ENCODE assay signal across 2 cellular contexts in the genomic region with DNA sequence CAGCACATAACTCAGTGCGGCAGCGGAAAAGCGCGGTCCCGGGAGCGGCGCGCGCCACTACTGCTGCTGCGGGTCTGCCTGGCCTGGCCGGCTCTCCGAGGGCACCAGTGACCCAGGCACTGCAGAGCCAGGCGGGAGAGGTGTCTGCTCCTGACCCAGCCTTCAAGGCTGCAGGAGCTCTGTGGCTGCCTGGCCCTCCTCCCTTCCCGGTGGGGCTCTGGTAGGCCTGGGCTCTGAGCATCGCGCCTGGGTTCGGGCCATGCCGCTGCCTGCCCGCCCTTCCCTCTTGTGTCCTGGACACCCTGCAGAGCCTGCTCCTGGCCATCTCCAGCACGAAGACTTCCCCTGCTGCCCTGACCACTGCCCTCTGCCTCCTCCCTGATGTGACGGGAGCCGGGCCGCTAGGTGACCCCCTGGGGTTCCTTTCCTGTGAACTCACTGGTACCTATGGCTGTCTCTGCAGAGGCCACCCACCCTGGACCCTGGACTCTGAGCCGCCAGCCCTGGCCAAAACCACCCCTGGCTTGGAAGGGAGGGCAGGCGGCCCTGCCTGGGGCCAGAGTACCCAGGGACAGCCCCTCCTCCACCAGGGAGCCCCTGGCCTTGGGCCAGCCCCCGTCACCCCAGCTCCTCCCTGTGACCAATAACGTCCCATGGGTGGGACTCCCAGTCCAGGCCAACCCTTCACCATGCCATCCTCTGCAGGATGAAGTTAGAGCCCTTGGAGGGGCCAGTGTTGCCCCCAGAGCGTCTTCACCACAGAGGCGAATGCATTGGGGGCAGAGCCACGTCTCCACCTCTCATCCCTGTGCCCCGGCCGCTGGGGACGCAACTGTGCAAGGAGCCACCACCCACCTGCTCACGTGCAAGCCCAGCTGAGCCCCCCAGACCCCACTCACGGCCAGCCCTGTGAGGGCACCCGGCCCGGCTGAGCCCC.
A peak's percentile ranks its signal among the peaks of the same experiment; 100 is the strongest.
TF ChIP-seq lines count a peak whose summit lies in the region.

No MANE protein-coding gene starts in this region.

TF ChIP-seq in HEK293, 187 proteins besides CTCF, POLR2A, EP300 and RAD21 (continued from another document):
- TF ChIP-seq, protein P1, sequence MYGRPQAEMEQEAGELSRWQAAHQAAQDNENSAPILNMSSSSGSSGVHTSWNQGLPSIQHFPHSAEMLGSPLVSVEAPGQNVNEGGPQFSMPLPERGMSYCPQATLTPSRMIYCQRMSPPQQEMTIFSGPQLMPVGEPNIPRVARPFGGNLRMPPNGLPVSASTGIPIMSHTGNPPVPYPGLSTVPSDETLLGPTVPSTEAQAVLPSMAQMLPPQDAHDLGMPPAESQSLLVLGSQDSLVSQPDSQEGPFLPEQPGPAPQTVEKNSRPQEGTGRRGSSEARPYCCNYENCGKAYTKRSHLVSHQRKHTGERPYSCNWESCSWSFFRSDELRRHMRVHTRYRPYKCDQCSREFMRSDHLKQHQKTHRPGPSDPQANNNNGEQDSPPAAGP (tag by site-specific recombination; IDR thresholded peaks at IDR 0.05): 0 out of 2 replicates have a peak, but pooled peaks have one; percentile 41
- TF ChIP-seq, protein P2, sequence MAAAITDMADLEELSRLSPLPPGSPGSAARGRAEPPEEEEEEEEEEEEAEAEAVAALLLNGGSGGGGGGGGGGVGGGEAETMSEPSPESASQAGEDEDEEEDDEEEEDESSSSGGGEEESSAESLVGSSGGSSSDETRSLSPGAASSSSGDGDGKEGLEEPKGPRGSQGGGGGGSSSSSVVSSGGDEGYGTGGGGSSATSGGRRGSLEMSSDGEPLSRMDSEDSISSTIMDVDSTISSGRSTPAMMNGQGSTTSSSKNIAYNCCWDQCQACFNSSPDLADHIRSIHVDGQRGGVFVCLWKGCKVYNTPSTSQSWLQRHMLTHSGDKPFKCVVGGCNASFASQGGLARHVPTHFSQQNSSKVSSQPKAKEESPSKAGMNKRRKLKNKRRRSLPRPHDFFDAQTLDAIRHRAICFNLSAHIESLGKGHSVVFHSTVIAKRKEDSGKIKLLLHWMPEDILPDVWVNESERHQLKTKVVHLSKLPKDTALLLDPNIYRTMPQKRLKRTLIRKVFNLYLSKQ (tag by site-specific recombination; IDR thresholded peaks at IDR 0.05; ENCODE audit: borderline replicate concordance): no peak
- TF ChIP-seq ZNF600 (tag by site-specific recombination; IDR thresholded peaks at IDR 0.05) (peak; percentile 60), GLIS1 (tag by site-specific recombination; IDR thresholded peaks at IDR 0.05) (peak; percentile 43), ZNF571 (tag by site-specific recombination; IDR thresholded peaks at IDR 0.05) (no peak), KLF1 (tag by site-specific recombination; IDR thresholded peaks at IDR 0.05) (0 out of 2 replicates have a peak, but pooled peaks have one; percentile 13), ZNF341 (tag by site-specific recombination; IDR thresholded peaks at IDR 0.05; ENCODE audit: low read depth) (peak; percentile 62), BCL11A (tag by site-specific recombination; IDR thresholded peaks at IDR 0.05; ENCODE audit: low read depth) (no peak), ZNF175 (tag by site-specific recombination; IDR thresholded peaks at IDR 0.05) (no peak), GLIS2 (tag by site-specific recombination; IDR thresholded peaks at IDR 0.05) (peak; percentile 34; the same call in 1 of the 2 replicates), ZNF350 (tag by site-specific recombination; IDR thresholded peaks at IDR 0.05) (no peak)
- TF ChIP-seq, protein P3, sequence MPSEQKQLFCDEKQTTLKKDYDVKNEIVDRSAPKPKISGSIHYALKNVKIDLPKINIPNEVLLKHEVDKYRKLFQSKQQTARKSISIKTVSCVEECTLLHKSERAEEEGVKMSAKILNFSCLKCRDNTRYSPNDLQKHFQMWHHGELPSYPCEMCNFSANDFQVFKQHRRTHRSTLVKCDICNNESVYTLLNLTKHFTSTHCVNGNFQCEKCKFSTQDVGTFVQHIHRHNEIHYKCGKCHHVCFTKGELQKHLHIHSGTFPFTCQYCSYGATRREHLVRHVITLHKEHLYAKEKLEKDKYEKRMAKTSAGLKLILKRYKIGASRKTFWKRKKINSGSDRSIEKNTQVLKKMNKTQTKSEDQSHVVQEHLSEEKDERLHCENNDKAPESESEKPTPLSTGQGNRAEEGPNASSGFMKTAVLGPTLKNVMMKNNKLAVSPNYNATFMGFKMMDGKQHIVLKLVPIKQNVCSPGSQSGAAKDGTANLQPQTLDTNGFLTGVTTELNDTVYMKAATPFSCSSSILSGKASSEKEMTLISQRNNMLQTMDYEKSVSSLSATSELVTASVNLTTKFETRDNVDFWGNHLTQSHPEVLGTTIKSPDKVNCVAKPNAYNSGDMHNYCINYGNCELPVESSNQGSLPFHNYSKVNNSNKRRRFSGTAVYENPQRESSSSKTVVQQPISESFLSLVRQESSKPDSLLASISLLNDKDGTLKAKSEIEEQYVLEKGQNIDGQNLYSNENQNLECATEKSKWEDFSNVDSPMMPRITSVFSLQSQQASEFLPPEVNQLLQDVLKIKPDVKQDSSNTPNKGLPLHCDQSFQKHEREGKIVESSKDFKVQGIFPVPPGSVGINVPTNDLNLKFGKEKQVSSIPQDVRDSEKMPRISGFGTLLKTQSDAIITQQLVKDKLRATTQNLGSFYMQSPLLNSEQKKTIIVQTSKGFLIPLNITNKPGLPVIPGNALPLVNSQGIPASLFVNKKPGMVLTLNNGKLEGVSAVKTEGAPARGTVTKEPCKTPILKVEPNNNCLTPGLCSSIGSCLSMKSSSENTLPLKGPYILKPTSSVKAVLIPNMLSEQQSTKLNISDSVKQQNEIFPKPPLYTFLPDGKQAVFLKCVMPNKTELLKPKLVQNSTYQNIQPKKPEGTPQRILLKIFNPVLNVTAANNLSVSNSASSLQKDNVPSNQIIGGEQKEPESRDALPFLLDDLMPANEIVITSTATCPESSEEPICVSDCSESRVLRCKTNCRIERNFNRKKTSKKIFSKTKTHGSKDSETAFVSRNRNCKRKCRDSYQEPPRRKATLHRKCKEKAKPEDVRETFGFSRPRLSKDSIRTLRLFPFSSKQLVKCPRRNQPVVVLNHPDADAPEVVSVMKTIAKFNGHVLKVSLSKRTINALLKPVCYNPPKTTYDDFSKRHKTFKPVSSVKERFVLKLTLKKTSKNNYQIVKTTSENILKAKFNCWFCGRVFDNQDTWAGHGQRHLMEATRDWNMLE (tag by site-specific recombination; conservative IDR thresholded peaks at IDR 0.05; ENCODE audit: low read depth): no peak
- TF ChIP-seq, protein P4, sequence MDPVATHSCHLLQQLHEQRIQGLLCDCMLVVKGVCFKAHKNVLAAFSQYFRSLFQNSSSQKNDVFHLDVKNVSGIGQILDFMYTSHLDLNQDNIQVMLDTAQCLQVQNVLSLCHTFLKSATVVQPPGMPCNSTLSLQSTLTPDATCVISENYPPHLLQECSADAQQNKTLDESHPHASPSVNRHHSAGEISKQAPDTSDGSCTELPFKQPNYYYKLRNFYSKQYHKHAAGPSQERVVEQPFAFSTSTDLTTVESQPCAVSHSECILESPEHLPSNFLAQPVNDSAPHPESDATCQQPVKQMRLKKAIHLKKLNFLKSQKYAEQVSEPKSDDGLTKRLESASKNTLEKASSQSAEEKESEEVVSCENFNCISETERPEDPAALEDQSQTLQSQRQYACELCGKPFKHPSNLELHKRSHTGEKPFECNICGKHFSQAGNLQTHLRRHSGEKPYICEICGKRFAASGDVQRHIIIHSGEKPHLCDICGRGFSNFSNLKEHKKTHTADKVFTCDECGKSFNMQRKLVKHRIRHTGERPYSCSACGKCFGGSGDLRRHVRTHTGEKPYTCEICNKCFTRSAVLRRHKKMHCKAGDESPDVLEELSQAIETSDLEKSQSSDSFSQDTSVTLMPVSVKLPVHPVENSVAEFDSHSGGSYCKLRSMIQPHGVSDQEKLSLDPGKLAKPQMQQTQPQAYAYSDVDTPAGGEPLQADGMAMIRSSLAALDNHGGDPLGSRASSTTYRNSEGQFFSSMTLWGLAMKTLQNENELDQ (tag by site-specific recombination; IDR thresholded peaks at IDR 0.05; ENCODE audit: low read depth): no peak
TF ChIP-seq in HEK293: peak in this region for 8.

TF ChIP-seq in HepG2, 621 proteins besides CTCF, POLR2A, EP300 and RAD21 (continued from another document and continues in another):
- TF ChIP-seq, protein P5, sequence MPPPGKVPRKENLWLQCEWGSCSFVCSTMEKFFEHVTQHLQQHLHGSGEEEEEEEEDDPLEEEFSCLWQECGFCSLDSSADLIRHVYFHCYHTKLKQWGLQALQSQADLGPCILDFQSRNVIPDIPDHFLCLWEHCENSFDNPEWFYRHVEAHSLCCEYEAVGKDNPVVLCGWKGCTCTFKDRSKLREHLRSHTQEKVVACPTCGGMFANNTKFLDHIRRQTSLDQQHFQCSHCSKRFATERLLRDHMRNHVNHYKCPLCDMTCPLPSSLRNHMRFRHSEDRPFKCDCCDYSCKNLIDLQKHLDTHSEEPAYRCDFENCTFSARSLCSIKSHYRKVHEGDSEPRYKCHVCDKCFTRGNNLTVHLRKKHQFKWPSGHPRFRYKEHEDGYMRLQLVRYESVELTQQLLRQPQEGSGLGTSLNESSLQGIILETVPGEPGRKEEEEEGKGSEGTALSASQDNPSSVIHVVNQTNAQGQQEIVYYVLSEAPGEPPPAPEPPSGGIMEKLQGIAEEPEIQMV (CRISPR knock-in tag; IDR thresholded peaks at IDR 0.05; ENCODE audit: low read depth): peak; percentile 49; the same call in 1 of the 2 replicates
- TF ChIP-seq YEATS4 (CRISPR knock-in tag; IDR thresholded peaks at IDR 0.05; ENCODE audit: borderline replicate concordance) (peak; percentile 50; the same call in 1 of the 2 replicates), ZNF782 (CRISPR knock-in tag; IDR thresholded peaks at IDR 0.05; ENCODE audit: borderline replicate concordance) (peak; percentile 91; the same call in 1 of the 2 replicates), CHD4 (IDR thresholded peaks at IDR 0.05; ENCODE audit: borderline replicate concordance, low read length) (no peak), ZNF333 (CRISPR knock-in tag; IDR thresholded peaks at IDR 0.05; ENCODE audit: borderline replicate concordance) (peak; percentile 77; the same call in 1 of the 2 replicates), ZNF674 (CRISPR knock-in tag; IDR thresholded peaks at IDR 0.05; ENCODE audit: low read depth) (no peak), ZNF33A (CRISPR knock-in tag; IDR thresholded peaks at IDR 0.05; ENCODE audit: borderline replicate concordance) (no peak), TARDBP (CRISPR knock-in tag; IDR thresholded peaks at IDR 0.05) (peak; percentile 89), ZNF382 (CRISPR knock-in tag; IDR thresholded peaks at IDR 0.05; ENCODE audit: borderline replicate concordance) (no peak), ZFP36L1 (CRISPR knock-in tag; IDR thresholded peaks at IDR 0.05) (peak; percentile 96; the same call in 1 of the 2 replicates), MIXL1 (CRISPR knock-in tag; IDR thresholded peaks at IDR 0.05) (peak; percentile 52; the same call in 1 of the 2 replicates), NCOA5 (CRISPR knock-in tag; IDR thresholded peaks at IDR 0.05) (no peak), RBM22 (optimal IDR thresholded peaks at IDR 0.05; ENCODE audit: low read length) (no peak), BRD4 (CRISPR knock-in tag; IDR thresholded peaks at IDR 0.05) (peak; percentile 78), BRCA1 (CRISPR knock-in tag; IDR thresholded peaks at IDR 0.05) (no peak), SAP130 (CRISPR knock-in tag; IDR thresholded peaks at IDR 0.05; ENCODE audit: low read depth) (peak; percentile 82; the same call in 1 of the 2 replicates), ZNF205 (CRISPR knock-in tag; IDR thresholded peaks at IDR 0.05) (no peak; the same call in 1 of the 2 replicates), MAFF (IDR thresholded peaks at IDR 0.05; ENCODE audit: low read depth, low read length) (no peak), ZNF788 (CRISPR knock-in tag; IDR thresholded peaks at IDR 0.05; ENCODE audit: borderline replicate concordance) (peak; percentile 91; the same call in 1 of the 2 replicates), PCBP2 (optimal IDR thresholded peaks at IDR 0.05; ENCODE audit: low read depth, low read length, poor library complexity, severe bottlenecking) (no peak), DR1 (CRISPR knock-in tag; IDR thresholded peaks at IDR 0.05) (peak; percentile 80), ZNF709 (CRISPR knock-in tag; IDR thresholded peaks at IDR 0.05) (no peak), ZNF816 (CRISPR knock-in tag; IDR thresholded peaks at IDR 0.05; ENCODE audit: borderline replicate concordance) (no peak), MIER2 (CRISPR knock-in tag; IDR thresholded peaks at IDR 0.05) (peak; percentile 39; the same call in 1 of the 2 replicates)
- TF ChIP-seq, protein P6, sequence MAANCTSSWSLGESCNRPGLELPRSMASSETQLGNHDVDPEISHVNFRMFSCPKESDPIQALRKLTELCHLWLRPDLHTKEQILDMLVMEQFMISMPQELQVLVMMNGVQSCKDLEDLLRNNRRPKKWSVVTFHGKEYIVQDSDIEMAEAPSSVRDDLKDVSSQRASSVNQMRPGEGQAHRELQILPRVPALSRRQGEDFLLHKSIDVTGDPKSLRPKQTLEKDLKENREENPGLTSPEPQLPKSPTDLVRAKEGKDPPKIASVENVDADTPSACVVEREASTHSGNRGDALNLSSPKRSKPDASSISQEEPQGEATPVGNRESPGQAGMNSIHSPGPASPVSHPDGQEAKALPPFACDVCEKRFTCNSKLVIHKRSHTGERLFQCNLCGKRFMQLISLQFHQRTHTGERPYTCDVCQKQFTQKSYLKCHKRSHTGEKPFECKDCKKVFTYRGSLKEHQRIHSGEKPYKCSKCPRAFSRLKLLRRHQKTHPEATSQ (CRISPR knock-in tag; IDR thresholded peaks at IDR 0.05; ENCODE audit: borderline replicate concordance): no peak; the same call in 1 of the 2 replicates
- TF ChIP-seq, protein P7, sequence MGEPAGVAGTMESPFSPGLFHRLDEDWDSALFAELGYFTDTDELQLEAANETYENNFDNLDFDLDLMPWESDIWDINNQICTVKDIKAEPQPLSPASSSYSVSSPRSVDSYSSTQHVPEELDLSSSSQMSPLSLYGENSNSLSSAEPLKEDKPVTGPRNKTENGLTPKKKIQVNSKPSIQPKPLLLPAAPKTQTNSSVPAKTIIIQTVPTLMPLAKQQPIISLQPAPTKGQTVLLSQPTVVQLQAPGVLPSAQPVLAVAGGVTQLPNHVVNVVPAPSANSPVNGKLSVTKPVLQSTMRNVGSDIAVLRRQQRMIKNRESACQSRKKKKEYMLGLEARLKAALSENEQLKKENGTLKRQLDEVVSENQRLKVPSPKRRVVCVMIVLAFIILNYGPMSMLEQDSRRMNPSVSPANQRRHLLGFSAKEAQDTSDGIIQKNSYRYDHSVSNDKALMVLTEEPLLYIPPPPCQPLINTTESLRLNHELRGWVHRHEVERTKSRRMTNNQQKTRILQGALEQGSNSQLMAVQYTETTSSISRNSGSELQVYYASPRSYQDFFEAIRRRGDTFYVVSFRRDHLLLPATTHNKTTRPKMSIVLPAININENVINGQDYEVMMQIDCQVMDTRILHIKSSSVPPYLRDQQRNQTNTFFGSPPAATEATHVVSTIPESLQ (CRISPR knock-in tag; conservative IDR thresholded peaks at IDR 0.05): no peak
- TF ChIP-seq, protein P8, sequence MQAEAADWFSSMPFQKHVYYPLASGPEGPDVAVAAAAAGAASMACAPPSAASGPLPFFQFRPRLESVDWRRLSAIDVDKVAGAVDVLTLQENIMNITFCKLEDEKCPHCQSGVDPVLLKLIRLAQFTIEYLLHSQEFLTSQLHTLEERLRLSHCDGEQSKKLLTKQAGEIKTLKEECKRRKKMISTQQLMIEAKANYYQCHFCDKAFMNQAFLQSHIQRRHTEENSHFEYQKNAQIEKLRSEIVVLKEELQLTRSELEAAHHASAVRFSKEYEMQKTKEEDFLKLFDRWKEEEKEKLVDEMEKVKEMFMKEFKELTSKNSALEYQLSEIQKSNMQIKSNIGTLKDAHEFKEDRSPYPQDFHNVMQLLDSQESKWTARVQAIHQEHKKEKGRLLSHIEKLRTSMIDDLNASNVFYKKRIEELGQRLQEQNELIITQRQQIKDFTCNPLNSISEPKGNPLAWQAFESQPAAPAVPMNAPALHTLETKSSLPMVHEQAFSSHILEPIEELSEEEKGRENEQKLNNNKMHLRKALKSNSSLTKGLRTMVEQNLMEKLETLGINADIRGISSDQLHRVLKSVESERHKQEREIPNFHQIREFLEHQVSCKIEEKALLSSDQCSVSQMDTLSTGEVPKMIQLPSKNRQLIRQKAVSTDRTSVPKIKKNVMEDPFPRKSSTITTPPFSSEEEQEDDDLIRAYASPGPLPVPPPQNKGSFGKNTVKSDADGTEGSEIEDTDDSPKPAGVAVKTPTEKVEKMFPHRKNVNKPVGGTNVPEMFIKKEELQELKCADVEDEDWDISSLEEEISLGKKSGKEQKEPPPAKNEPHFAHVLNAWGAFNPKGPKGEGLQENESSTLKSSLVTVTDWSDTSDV (CRISPR knock-in tag; IDR thresholded peaks at IDR 0.05): no peak
